ENCODE assay signal across 8 cellular contexts in genomic region chr19:34962281-34962944, GRCh38. TPM values are rescaled to one million over a fixed set of nuclear protein-coding genes. Genes with fewer than 3 reads are reported as not detected.
A peak's percentile ranks its signal among the peaks of the same experiment; 100 is the strongest.
DNase-seq lines count a peak whose midpoint lies in the region; ATAC-seq, FAIRE-seq and TF ChIP-seq lines count a peak whose summit lies in the region.

No MANE protein-coding gene starts in this region.

- POLR2A ChIA-PET in SK-N-SH (lab: Yijun Ruan, JAX): interaction anchor here (1.1 to 1.3 kb wide), 2 partner anchors 38 to 39 kb away, joined by 3 to 4 read pairs; partner anchors contain the start of gene GRAMD1A

- H3K27ac ChIP-seq in SK-N-SH (ENCODE audit: low read depth in 2 of 2, low read length in 1 of 2): peak overlapping the region in 1 of 2 experiments; percentile 94; a peak in 2 of 4 replicates
- H3K27ac ChIP-seq in esophagus squamous epithelium: peak overlapping the region; percentile 64 to 85 (median 71)
- no peak overlapping the region for H3K27ac ChIP-seq in rectal smooth muscle tissue (ENCODE audit: low read depth, low read length)

- FAIRE-seq in GM18507 (lab: Jason Lieb, UNC): peak; percentile 73

- no peaks in the 10 kb centered on the region for H3K9me2 ChIP-seq in SK-N-SH

- DNase-seq in GM18507 (ENCODE audit: extremely low spot score, insufficient read length, low read depth) (no peak), SK-N-SH (peak; percentile 72), esophagus squamous epithelium (lab: John Stamatoyannopoulos, UW) (no peak), GOT3 (lab: John Stamatoyannopoulos, UW) (no peak), kidney tubule cell (ENCODE audit: low spot score) (no peak), ecto neural progenitor cell (ENCODE audit: low spot score) (no peak)

- intact Hi-C loops in esophagus squamous epithelium (cut with DNase I): no loop called here

- no peak for TF ChIP-seq POLR2A in esophagus squamous epithelium (IDR thresholded peaks at IDR 0.05)

- no peaks in the 10 kb centered on the region for H3F3A ChIP-seq in SK-N-SH (replicated peaks; ENCODE audit: insufficient read depth)

- WGBS in SK-N-SH (ENCODE audit: low lambda C conversion rate): 45% methylated on average over 7 of the region's 7 CpGs
- 64 to 70% methylated on average over 7 of the region's 7 CpGs for WGBS in esophagus squamous epithelium, 2 donors

- peaks cover 23% of the 10 kb centered on the region; the same call in 1 of the 2 replicates for H3K79me2 ChIP-seq in SK-N-SH (ENCODE audit: insufficient read depth)

- no peaks in the 10 kb centered on the region for H4K20me1 ChIP-seq in SK-N-SH (ENCODE audit: insufficient read depth)

- peak overlapping the region; percentile 97 for H3K4me2 ChIP-seq in SK-N-SH

- H3K4me3 ChIP-seq in SK-N-SH (ENCODE audit: low read depth in 2 of 2, low read length in 1 of 2) (peak overlapping the region; percentile 95), esophagus squamous epithelium (peak overlapping the region in 3 of 4 donors; percentile 70 to 92 (median 88)), rectal smooth muscle tissue (ENCODE audit: low read length) (peak overlapping the region; percentile 83)

- CTCF ChIA-PET in SK-N-SH (lab: Yijun Ruan, JAX): interaction anchor here (0.9 to 4.0 kb wide), 5 partner anchors 10 to 124 kb away, joined by 3 to 32 read pairs (median 5); no protein-coding TSS in a partner anchor

- H2AFZ ChIP-seq in SK-N-SH (ENCODE audit: low read depth): no peak overlapping the region

- peak in 1 of 2 experiments; percentile 83; a peak in 2 of 4 replicates for TF ChIP-seq EP300 in SK-N-SH (IDR thresholded peaks at IDR 0.05; ENCODE audit: borderline replicate concordance in 1 of 2, low read depth in 1 of 2, low read length in 1 of 2)

- no peak for TF ChIP-seq RAD21 in SK-N-SH (IDR thresholded peaks at IDR 0.05; ENCODE audit: low read length)

- H3K4me1 ChIP-seq in SK-N-SH (ENCODE audit: control insufficient read depth in 1 of 2, insufficient read depth in 2 of 2, low read depth in 1 of 2, low read length in 1 of 2): peaks cover 0 to 21% of the 10 kb centered on the region in 2 experiments; a peak in 2 of 4 replicates
- H3K4me1 ChIP-seq in esophagus squamous epithelium: peaks cover 0 to 31% (median 11%) of the 10 kb centered on the region in 3 donors
- H3K4me1 ChIP-seq in rectal smooth muscle tissue (ENCODE audit: control insufficient read depth, insufficient read depth, low read length): peaks cover 6% of the 10 kb centered on the region

- peaks cover 25 to 33% of the 10 kb centered on the region in 2 experiments for H3K36me3 ChIP-seq in SK-N-SH (replicated peaks in 1 of 2; ENCODE audit: control insufficient read depth in 1 of 2, insufficient read depth in 2 of 2, low read length in 1 of 2)
- peaks cover 27 to 45% (median 27%) of the 10 kb centered on the region in 3 donors for H3K36me3 ChIP-seq in esophagus squamous epithelium
- peaks cover 31% of the 10 kb centered on the region for H3K36me3 ChIP-seq in rectal smooth muscle tissue (ENCODE audit: control insufficient read depth, insufficient read depth, low read length)

- TF ChIP-seq CTCF in SK-N-SH (IDR thresholded peaks at IDR 0.05): no peak
- no peak for TF ChIP-seq CTCF in esophagus squamous epithelium (IDR thresholded peaks at IDR 0.05)

- H3K27me3 ChIP-seq in SK-N-SH (ENCODE audit: insufficient read depth) (no peaks in the 10 kb centered on the region), esophagus squamous epithelium (no peaks in the 10 kb centered on the region), rectal smooth muscle tissue (ENCODE audit: control insufficient read depth, insufficient read depth, low read length) (no peaks in the 10 kb centered on the region)

- H3K9me3 ChIP-seq in SK-N-SH (peaks cover 6% of the 10 kb centered on the region; the same call in 1 of the 2 replicates), esophagus squamous epithelium (peaks cover 10 to 43% (median 39%) of the 10 kb centered on the region in 3 donors)

- ATAC-seq in GM21390 (IDR thresholded peaks at IDR 0.05; ENCODE audit: unreplicated experiment): no peak

- H3K9ac ChIP-seq in SK-N-SH (no peak overlapping the region), rectal smooth muscle tissue (ENCODE audit: low read length) (no peak overlapping the region)

TF ChIP-seq in SK-N-SH, 30 proteins besides CTCF, POLR2A, EP300 and RAD21:
- peak; percentile 60; the same call in 1 of the 2 replicates for TF ChIP-seq RCOR1 (IDR thresholded peaks at IDR 0.05; ENCODE audit: low read length)
- no peak for TF ChIP-seq IRF3 (IDR thresholded peaks at IDR 0.05; ENCODE audit: low read depth, low read length)
- peak; percentile 72 for TF ChIP-seq CHD2 (IDR thresholded peaks at IDR 0.05; ENCODE audit: low read length, partially characterized antibody)
- TF ChIP-seq TEAD4 (IDR thresholded peaks at IDR 0.05; ENCODE audit: borderline replicate concordance, insufficient read depth): no peak
- peak; percentile 35; the same call in 1 of the 2 replicates for TF ChIP-seq ELF1 (IDR thresholded peaks at IDR 0.05)
- peak; percentile 82 for TF ChIP-seq TCF12 (IDR thresholded peaks at IDR 0.05)
- peak; percentile 71 for TF ChIP-seq PBX3 (IDR thresholded peaks at IDR 0.05)
- peak; percentile 96 for TF ChIP-seq GATA2 (CRISPR knock-in tag; IDR thresholded peaks at IDR 0.05)
- TF ChIP-seq SIN3A (IDR thresholded peaks at IDR 0.05; ENCODE audit: borderline replicate concordance, low read depth, low read length): 0 out of 2 replicates have a peak, but pooled peaks have one; percentile 43
- TF ChIP-seq POLR2AphosphoS5 (IDR thresholded peaks at IDR 0.05; ENCODE audit: low read depth, low read length): peak; percentile 30; the same call in 1 of the 2 replicates
- peak; percentile 39; the same call in 1 of the 2 replicates for TF ChIP-seq MXI1 (IDR thresholded peaks at IDR 0.05; ENCODE audit: low read depth, low read length)
- TF ChIP-seq FOXJ3 (CRISPR knock-in tag; IDR thresholded peaks at IDR 0.05): peak; percentile 88
- TF ChIP-seq GABPA (IDR thresholded peaks at IDR 0.05; ENCODE audit: low read depth): peak; percentile 47
- no peak for TF ChIP-seq NRF1 (IDR thresholded peaks at IDR 0.05; ENCODE audit: low read depth, low read length)

RNA-seq across cellular contexts. Expression of gene ZNF792, which starts 1.6 kb away (rescaled TPM):
- 1.5 and 2.1 TPM in 2 replicates for polyA plus RNA-seq in SK-N-SH (2012; rRNA removed)
- 1.2 and 1.7 TPM in 2 replicates for polyA plus RNA-seq in SK-N-SH (2012; cell fraction: cytosol; rRNA removed)
- polyA plus RNA-seq in SK-N-SH (2012; cell fraction: nucleus; rRNA removed): 1.9 and 2.5 TPM in 2 replicates
- total RNA-seq in esophagus squamous epithelium: 1 to 10 TPM; 1.0 to 4.6 (median 2.7) TPM

RNA-seq across cellular contexts. Expression of gene ZNF30, which starts 35.7 kb away (rescaled TPM):
- polyA plus RNA-seq in SK-N-SH (2012; rRNA removed): 1.7 and 2.8 TPM in 2 replicates
- 2.5 and 2.6 TPM in 2 replicates for polyA plus RNA-seq in SK-N-SH (2012; cell fraction: cytosol; rRNA removed)
- polyA plus RNA-seq in SK-N-SH (2012; cell fraction: nucleus; rRNA removed): 2.3 and 3.8 TPM in 2 replicates
- total RNA-seq in esophagus squamous epithelium: 10 to 100 TPM in 1 of 4 donors, 1 to 10 TPM in 1, under 1 TPM in 2; 0.26 to 30.2 (median 1.3) TPM

RNA-seq across cellular contexts. Expression of gene GRAMD1A, which starts 37.7 kb away (rescaled TPM):
- 64.6 and 81.9 TPM in 2 replicates for polyA plus RNA-seq in SK-N-SH (2012; rRNA removed)
- 55.0 and 68.3 TPM in 2 replicates for polyA plus RNA-seq in SK-N-SH (2012; cell fraction: cytosol; rRNA removed)
- 145 and 165 TPM in 2 replicates for polyA plus RNA-seq in SK-N-SH (2012; cell fraction: nucleus; rRNA removed)
- 10 to 100 TPM in 2 of 4 donors, 1 to 10 TPM in 2; 4.6 to 23.3 (median 8.8) TPM for total RNA-seq in esophagus squamous epithelium
